In the genomic region with DNA sequence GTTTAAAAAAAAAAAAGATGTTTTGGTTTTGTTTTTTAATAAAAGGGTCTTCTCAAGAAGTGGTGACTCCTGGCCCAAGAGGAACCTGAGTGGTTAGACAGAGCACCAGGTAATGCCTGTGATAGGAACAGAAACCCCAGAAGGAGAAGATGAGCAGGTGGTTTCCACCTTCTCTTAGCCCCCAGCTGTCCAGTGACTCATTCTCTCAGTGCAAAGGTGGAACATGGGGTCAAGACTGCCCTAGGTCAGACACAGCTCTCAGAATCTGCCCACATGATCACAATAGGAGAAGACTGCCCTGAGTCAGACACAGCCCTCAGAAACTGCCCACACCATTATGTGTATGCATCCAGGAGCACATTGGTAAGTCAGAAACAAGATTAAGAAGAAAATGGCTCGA, we compare ENCODE assay signal across 1 cellular context.
TF ChIP-seq lines count a peak whose summit lies in the region.

No MANE protein-coding gene starts in this region.

TF ChIP-seq in GM12878, 131 proteins besides CTCF, POLR2A, EP300 and RAD21 (continued from another document and continues in another):
- TF ChIP-seq, protein P1, sequence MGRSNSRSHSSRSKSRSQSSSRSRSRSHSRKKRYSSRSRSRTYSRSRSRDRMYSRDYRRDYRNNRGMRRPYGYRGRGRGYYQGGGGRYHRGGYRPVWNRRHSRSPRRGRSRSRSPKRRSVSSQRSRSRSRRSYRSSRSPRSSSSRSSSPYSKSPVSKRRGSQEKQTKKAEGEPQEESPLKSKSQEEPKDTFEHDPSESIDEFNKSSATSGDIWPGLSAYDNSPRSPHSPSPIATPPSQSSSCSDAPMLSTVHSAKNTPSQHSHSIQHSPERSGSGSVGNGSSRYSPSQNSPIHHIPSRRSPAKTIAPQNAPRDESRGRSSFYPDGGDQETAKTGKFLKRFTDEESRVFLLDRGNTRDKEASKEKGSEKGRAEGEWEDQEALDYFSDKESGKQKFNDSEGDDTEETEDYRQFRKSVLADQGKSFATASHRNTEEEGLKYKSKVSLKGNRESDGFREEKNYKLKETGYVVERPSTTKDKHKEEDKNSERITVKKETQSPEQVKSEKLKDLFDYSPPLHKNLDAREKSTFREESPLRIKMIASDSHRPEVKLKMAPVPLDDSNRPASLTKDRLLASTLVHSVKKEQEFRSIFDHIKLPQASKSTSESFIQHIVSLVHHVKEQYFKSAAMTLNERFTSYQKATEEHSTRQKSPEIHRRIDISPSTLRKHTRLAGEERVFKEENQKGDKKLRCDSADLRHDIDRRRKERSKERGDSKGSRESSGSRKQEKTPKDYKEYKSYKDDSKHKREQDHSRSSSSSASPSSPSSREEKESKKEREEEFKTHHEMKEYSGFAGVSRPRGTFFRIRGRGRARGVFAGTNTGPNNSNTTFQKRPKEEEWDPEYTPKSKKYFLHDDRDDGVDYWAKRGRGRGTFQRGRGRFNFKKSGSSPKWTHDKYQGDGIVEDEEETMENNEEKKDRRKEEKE (IDR thresholded peaks at IDR 0.05): no peak
- no peak for TF ChIP-seq GABPA (IDR thresholded peaks at IDR 0.05; ENCODE audit: low read depth)
- TF ChIP-seq YBX1 (IDR thresholded peaks at IDR 0.05): no peak
- no peak for TF ChIP-seq NFXL1 (IDR thresholded peaks at IDR 0.05; ENCODE audit: borderline replicate concordance)
- peak; percentile 62; the same call in 1 of the 2 replicates for TF ChIP-seq IRF4 (IDR thresholded peaks at IDR 0.05; ENCODE audit: low read depth, low read length)
- TF ChIP-seq, protein P2, sequence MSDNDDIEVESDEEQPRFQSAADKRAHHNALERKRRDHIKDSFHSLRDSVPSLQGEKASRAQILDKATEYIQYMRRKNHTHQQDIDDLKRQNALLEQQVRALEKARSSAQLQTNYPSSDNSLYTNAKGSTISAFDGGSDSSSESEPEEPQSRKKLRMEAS (IDR thresholded peaks at IDR 0.05; ENCODE audit: low read depth, low read length): no peak
- no peak for TF ChIP-seq TCF7 (IDR thresholded peaks at IDR 0.05; ENCODE audit: borderline replicate concordance)
- TF ChIP-seq SRF (IDR thresholded peaks at IDR 0.05; ENCODE audit: low read depth in 2 of 2, low read length in 2 of 2): 0 out of 4 replicates have a peak, but pooled peaks of 1 of the 2 experiments have one; percentile 27
- no peak for TF ChIP-seq IRF3 (IDR thresholded peaks at IDR 0.05)
- no peak for TF ChIP-seq SMC3 (IDR thresholded peaks at IDR 0.05; ENCODE audit: borderline replicate concordance, low read length)
- peak; percentile 78 for TF ChIP-seq DPF2 (IDR thresholded peaks at IDR 0.05)
- no peak for TF ChIP-seq FOXK2 (IDR thresholded peaks at IDR 0.05)
- TF ChIP-seq RELA (IDR thresholded peaks at IDR 0.05; ENCODE audit: borderline replicate concordance, partially characterized antibody): no peak
- no peak for TF ChIP-seq CHD2 (IDR thresholded peaks at IDR 0.05; ENCODE audit: borderline replicate concordance, low read depth, low read length)
- TF ChIP-seq RCOR1 (conservative IDR thresholded peaks at IDR 0.05; ENCODE audit: low read depth, low read length): no peak
- TF ChIP-seq MTA2 (IDR thresholded peaks at IDR 0.05; ENCODE audit: low read depth): peak; percentile 77
- TF ChIP-seq PKNOX1 (IDR thresholded peaks at IDR 0.05): no peak
- TF ChIP-seq CBX3 (IDR thresholded peaks at IDR 0.05; ENCODE audit: borderline replicate concordance, low read depth): no peak
- TF ChIP-seq CBX5 (IDR thresholded peaks at IDR 0.05; ENCODE audit: low read depth): no peak
- no peak for TF ChIP-seq ASH2L (IDR thresholded peaks at IDR 0.05; ENCODE audit: borderline replicate concordance, low read depth)
- TF ChIP-seq MEF2A (IDR thresholded peaks at IDR 0.05; ENCODE audit: insufficient read depth, low read depth, low read length): no peak
- TF ChIP-seq TBL1XR1 (IDR thresholded peaks at IDR 0.05; ENCODE audit: low read depth, low read length): 0 out of 2 replicates have a peak, but pooled peaks have one; percentile 29
- TF ChIP-seq KLF5 (IDR thresholded peaks at IDR 0.05; ENCODE audit: partially characterized antibody): no peak
- TF ChIP-seq SMARCA5 (IDR thresholded peaks at IDR 0.05): 0 out of 2 replicates have a peak, but pooled peaks have one; percentile 25
- TF ChIP-seq BHLHE40 (IDR thresholded peaks at IDR 0.05; ENCODE audit: borderline replicate concordance in 1 of 2, low read depth in 2 of 2, low read length in 1 of 2): peak in 1 of 2 experiments; percentile 61; a peak in 1 of 4 replicates
- TF ChIP-seq, protein P3, sequence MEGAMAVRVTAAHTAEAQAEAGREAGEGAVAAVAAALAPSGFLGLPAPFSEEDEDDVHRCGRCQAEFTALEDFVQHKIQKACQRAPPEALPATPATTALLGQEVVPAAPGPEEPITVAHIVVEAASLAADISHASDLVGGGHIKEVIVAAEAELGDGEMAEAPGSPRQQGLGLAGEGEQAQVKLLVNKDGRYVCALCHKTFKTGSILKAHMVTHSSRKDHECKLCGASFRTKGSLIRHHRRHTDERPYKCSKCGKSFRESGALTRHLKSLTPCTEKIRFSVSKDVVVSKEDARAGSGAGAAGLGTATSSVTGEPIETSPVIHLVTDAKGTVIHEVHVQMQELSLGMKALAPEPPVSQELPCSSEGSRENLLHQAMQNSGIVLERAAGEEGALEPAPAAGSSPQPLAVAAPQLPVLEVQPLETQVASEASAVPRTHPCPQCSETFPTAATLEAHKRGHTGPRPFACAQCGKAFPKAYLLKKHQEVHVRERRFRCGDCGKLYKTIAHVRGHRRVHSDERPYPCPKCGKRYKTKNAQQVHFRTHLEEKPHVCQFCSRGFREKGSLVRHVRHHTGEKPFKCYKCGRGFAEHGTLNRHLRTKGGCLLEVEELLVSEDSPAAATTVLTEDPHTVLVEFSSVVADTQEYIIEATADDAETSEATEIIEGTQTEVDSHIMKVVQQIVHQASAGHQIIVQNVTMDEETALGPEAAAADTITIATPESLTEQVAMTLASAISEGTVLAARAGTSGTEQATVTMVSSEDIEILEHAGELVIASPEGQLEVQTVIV (IDR thresholded peaks at IDR 0.05; ENCODE audit: borderline replicate concordance, partially characterized antibody): no peak
- TF ChIP-seq SIX5 (IDR thresholded peaks at IDR 0.05; ENCODE audit: low read depth, low read length, severe bottlenecking): no peak
- no peak for TF ChIP-seq LARP7 (IDR thresholded peaks at IDR 0.05)
- peak; percentile 52; the same call in 1 of the 2 replicates for TF ChIP-seq GATAD2B (conservative IDR thresholded peaks at IDR 0.05; ENCODE audit: low read depth)
- TF ChIP-seq ZBTB40 (IDR thresholded peaks at IDR 0.05; ENCODE audit: borderline replicate concordance): no peak
- no peak for TF ChIP-seq MEF2B (IDR thresholded peaks at IDR 0.05; ENCODE audit: partially characterized antibody, poor library complexity, severe bottlenecking)
- TF ChIP-seq MYC (IDR thresholded peaks at IDR 0.05; ENCODE audit: insufficient read depth, insufficient read length, insufficient replicate concordance, low read length, severe bottlenecking): no peak
- TF ChIP-seq ZZZ3 (IDR thresholded peaks at IDR 0.05; ENCODE audit: control insufficient read depth, insufficient read length, low read depth): no peak
- peak; percentile 88 for TF ChIP-seq NR2C1 (IDR thresholded peaks at IDR 0.05)
- no peak for TF ChIP-seq HDAC2 (IDR thresholded peaks at IDR 0.05)
- TF ChIP-seq FOXM1 (IDR thresholded peaks at IDR 0.05; ENCODE audit: low read depth, low read length): 0 out of 2 replicates have a peak, but pooled peaks have one; percentile 54
- TF ChIP-seq, protein P4, sequence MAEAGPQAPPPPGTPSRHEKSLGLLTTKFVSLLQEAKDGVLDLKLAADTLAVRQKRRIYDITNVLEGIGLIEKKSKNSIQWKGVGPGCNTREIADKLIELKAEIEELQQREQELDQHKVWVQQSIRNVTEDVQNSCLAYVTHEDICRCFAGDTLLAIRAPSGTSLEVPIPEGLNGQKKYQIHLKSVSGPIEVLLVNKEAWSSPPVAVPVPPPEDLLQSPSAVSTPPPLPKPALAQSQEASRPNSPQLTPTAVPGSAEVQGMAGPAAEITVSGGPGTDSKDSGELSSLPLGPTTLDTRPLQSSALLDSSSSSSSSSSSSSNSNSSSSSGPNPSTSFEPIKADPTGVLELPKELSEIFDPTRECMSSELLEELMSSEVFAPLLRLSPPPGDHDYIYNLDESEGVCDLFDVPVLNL (IDR thresholded peaks at IDR 0.05; ENCODE audit: low read depth, low read length): no peak
- TF ChIP-seq HCFC1 (IDR thresholded peaks at IDR 0.05; ENCODE audit: low read length): no peak
- no peak for TF ChIP-seq ZBED1 (IDR thresholded peaks at IDR 0.05; ENCODE audit: borderline replicate concordance)
- TF ChIP-seq STAT3 (IDR thresholded peaks at IDR 0.05; ENCODE audit: low read depth, low read length): no peak
- no peak for TF ChIP-seq CEBPB (IDR thresholded peaks at IDR 0.05; ENCODE audit: borderline replicate concordance in 1 of 2, low read depth in 2 of 2, low read length in 2 of 2)
- TF ChIP-seq CUX1 (IDR thresholded peaks at IDR 0.05; ENCODE audit: insufficient replicate concordance, low read depth, low read length): peak; percentile 18
- TF ChIP-seq ESRRA (IDR thresholded peaks at IDR 0.05; ENCODE audit: low read length): no peak
- TF ChIP-seq EGR1 (IDR thresholded peaks at IDR 0.05; ENCODE audit: borderline replicate concordance in 1 of 2, low read depth in 2 of 2, low read length in 2 of 2): no peak
